In the genomic region with DNA sequence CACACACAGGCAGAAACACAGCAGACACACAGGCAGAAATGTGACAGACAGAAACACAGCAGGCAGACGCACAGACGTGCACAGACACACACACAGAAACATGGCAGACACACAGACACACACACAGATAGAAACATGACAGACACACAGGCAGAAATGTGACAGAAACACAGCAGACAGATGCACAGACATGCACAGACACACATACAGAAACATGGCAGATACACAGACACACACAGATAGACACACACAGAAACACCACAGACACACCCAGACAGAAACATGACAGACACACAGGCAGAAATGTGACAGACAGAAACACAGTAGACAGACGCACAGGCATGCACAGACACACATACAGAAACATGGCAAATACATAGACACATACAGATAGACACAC, we compare ENCODE assay signal across 16 cellular contexts. TPM values are rescaled to one million over a fixed set of nuclear protein-coding genes. Genes with fewer than 3 reads are reported as not detected.
DNase-seq lines count a peak whose midpoint lies in the region; ATAC-seq, FAIRE-seq and TF ChIP-seq lines count a peak whose summit lies in the region.
"Had no signal": no experiment of that assay in that cellular context is flagged by ENCODE, and none has a peak within 500 bp of the region (broad histone marks: within the 10 kb centered on the region; RNA-seq: fewer than 3 reads in every experiment).

No MANE protein-coding gene starts in this region.

- H3K27me3 ChIP-seq in left ventricle myocardium inferior (ENCODE audit: low read depth), result peaks cover 30% of the 10 kb centered on the region
- H3K27me3 ChIP-seq in right atrium auricular region, result no peaks in the 10 kb centered on the region
- no peaks in the 10 kb centered on the region for H3K27me3 ChIP-seq in mesenchymal stem cell (ENCODE audit: control insufficient read depth in 1 of 2, insufficient read depth in 1 of 2, low read length in 2 of 2)
- H3K27me3 ChIP-seq: breast epithelium, pancreas had no signal

- H3K9ac ChIP-seq in mesenchymal stem cell (ENCODE audit: low read length), result peak overlapping the region; percentile 82

- peak overlapping the region; percentile 13 for H3K4me2 ChIP-seq in mesenchymal stem cell (ENCODE audit: low read length, poor library complexity, severe bottlenecking)

- no peak overlapping the region for H2BK120ac ChIP-seq in mesenchymal stem cell (ENCODE audit: low read depth, low read length)

- peak; percentile 12 for ATAC-seq in central memory CD8-positive, alpha-beta T cell (replicated peaks; ENCODE audit: extremely low read depth, poor library complexity, severe bottlenecking)
- no peak for ATAC-seq in HG02759 (IDR thresholded peaks at IDR 0.05; ENCODE audit: unreplicated experiment)
- ATAC-seq: gastrocnemius medialis had no signal

- H3K27ac ChIP-seq in left ventricle myocardium inferior (replicated peaks) (peak overlapping the region; percentile 92), right atrium auricular region (no peak overlapping the region), mesenchymal stem cell (ENCODE audit: low read length, poor library complexity, severe bottlenecking) (no peak overlapping the region)
- H3K27ac ChIP-seq: GM23248, pancreas had no signal

- H3K9me3 Mint-ChIP-seq in central memory CD8-positive, alpha-beta T cell, result no peaks in the 10 kb centered on the region
- H3K9me3 Mint-ChIP-seq: activated naive CD4-positive, alpha-beta T cell treated with anti-CD3 and anti-CD28 coated beads for 36 hours had no signal

- peaks cover 30% of the 10 kb centered on the region for H3K79me1 ChIP-seq in mesenchymal stem cell (replicated peaks; ENCODE audit: low read length, poor library complexity, severe bottlenecking)

- H3K27me3 Mint-ChIP-seq in central memory CD8-positive, alpha-beta T cell, result no peaks in the 10 kb centered on the region

- H4K91ac ChIP-seq in mesenchymal stem cell (ENCODE audit: low read length), result peak overlapping the region; percentile 79

- no peak overlapping the region for H2BK12ac ChIP-seq in mesenchymal stem cell (ENCODE audit: low read length in 2 of 2)

- H3K4me3 ChIP-seq in left ventricle myocardium inferior, result peak overlapping the region; percentile 72
- no peak overlapping the region for H3K4me3 ChIP-seq in right atrium auricular region
- H3K4me3 ChIP-seq in mesenchymal stem cell (ENCODE audit: insufficient read depth in 1 of 2, low read depth in 1 of 2, low read length in 2 of 2), result peak overlapping the region in 1 of 2 experiments; percentile 86
- H3K4me3 ChIP-seq: mucosa of descending colon had no signal

- intact Hi-C loops in left ventricle myocardium inferior (cut with micrococcal nuclease), result no loop called here

- peaks cover 2% of the 10 kb centered on the region for H3K36me3 Mint-ChIP-seq in central memory CD8-positive, alpha-beta T cell (ENCODE audit: insufficient read depth)

- H3K23ac ChIP-seq in mesenchymal stem cell (ENCODE audit: low read length in 2 of 2), result peak overlapping the region in 1 of 2 experiments; percentile 57

- H2AK5ac ChIP-seq in mesenchymal stem cell (ENCODE audit: low read length, severe bottlenecking), result no peak overlapping the region

- peak overlapping the region in 1 of 2 experiments; percentile 41 for H3K4ac ChIP-seq in mesenchymal stem cell (ENCODE audit: low read depth in 1 of 2, low read length in 2 of 2)

- H3K4me3 Mint-ChIP-seq in central memory CD8-positive, alpha-beta T cell, result no peak overlapping the region
- H3K4me3 Mint-ChIP-seq: activated naive CD4-positive, alpha-beta T cell treated with anti-CD3 and anti-CD28 coated beads for 36 hours had no signal

- H3K18ac ChIP-seq in mesenchymal stem cell (ENCODE audit: low read depth in 1 of 2, low read length in 2 of 2), result peak overlapping the region in 1 of 2 experiments; percentile 18

- peaks cover 8% of the 10 kb centered on the region for H3K4me1 Mint-ChIP-seq in central memory CD8-positive, alpha-beta T cell

- H2BK15ac ChIP-seq in mesenchymal stem cell (ENCODE audit: low read depth, poor library complexity, severe bottlenecking), result no peak overlapping the region

- H3K9me3 ChIP-seq in left ventricle myocardium inferior (replicated peaks) (no peaks in the 10 kb centered on the region), right atrium auricular region (no peaks in the 10 kb centered on the region), mesenchymal stem cell (ENCODE audit: control insufficient read depth, low read length) (no peaks in the 10 kb centered on the region)
- H3K9me3 ChIP-seq: breast epithelium, gastrocnemius medialis, mucosa of descending colon, pancreas had no signal

- H4K8ac ChIP-seq in mesenchymal stem cell (ENCODE audit: low read length), result peak overlapping the region; percentile 60

- H3K27ac Mint-ChIP-seq in central memory CD8-positive, alpha-beta T cell (ENCODE audit: low read depth), result no peak overlapping the region
- H3K27ac Mint-ChIP-seq: activated naive CD4-positive, alpha-beta T cell treated with anti-CD3 and anti-CD28 coated beads for 36 hours had no signal

- WGBS in mesenchymal stem cell, result 84% methylated on average over 3 of the region's 3 CpGs

- H2BK5ac ChIP-seq in mesenchymal stem cell (ENCODE audit: low read depth, low read length, poor library complexity, severe bottlenecking), result no peak overlapping the region

- H3K36me3 ChIP-seq in left ventricle myocardium inferior, result no peaks in the 10 kb centered on the region
- H3K36me3 ChIP-seq in right atrium auricular region, result no peaks in the 10 kb centered on the region
- peaks cover 0 to 25% of the 10 kb centered on the region in 2 experiments for H3K36me3 ChIP-seq in mesenchymal stem cell (ENCODE audit: control insufficient read depth in 1 of 2, insufficient read depth in 2 of 2, low read depth in 1 of 2, low read length in 2 of 2)
- H3K36me3 ChIP-seq: breast epithelium, pancreas had no signal

- no peak overlapping the region for H2AFZ ChIP-seq in mesenchymal stem cell (ENCODE audit: low read depth, low read length)

- no peak for TF ChIP-seq CTCF in left ventricle myocardium inferior (IDR thresholded peaks at IDR 0.05; ENCODE audit: borderline replicate concordance)
- no peak for TF ChIP-seq CTCF in right atrium auricular region (IDR thresholded peaks at IDR 0.05)

- peaks cover 66% of the 10 kb centered on the region for H3K4me1 ChIP-seq in left ventricle myocardium inferior
- H3K4me1 ChIP-seq in right atrium auricular region, result peaks cover 0 to 63% of the 10 kb centered on the region in 2 donors
- H3K4me1 ChIP-seq in mesenchymal stem cell (ENCODE audit: control insufficient read depth, insufficient read depth, low read depth, low read length), result peaks cover 53% of the 10 kb centered on the region

- H3K14ac ChIP-seq in mesenchymal stem cell (ENCODE audit: low read length in 2 of 2), result peak overlapping the region in 1 of 2 experiments; percentile 93

- DNase-seq in left ventricle myocardium inferior (no peak), right atrium auricular region (ENCODE audit: low spot score) (no peak), mesenchymal stem cell (no peak), urothelium cell line (ENCODE audit: low spot score) (no peak), KG1 (lab: John Stamatoyannopoulos, UW) (no peak), kidney tubule cell (ENCODE audit: low spot score) (no peak)
- no peak for DNase-seq in central memory CD8-positive, alpha-beta T cell (ENCODE audit: low spot score in 2 of 2)
- DNase-seq: ACHN, gastrocnemius medialis, GM23248, mucosa of descending colon, T-helper 2 cell had no signal

- peak; percentile 58 for FAIRE-seq in urothelium cell line (lab: Jason Lieb, UNC)
- FAIRE-seq: pancreas had no signal

RNA-seq across cellular contexts. Expression of a gene that starts 1.3 kb away (rescaled TPM):
- 2.3 TPM for total RNA-seq in left ventricle myocardium inferior
- total RNA-seq in right atrium auricular region, result 1 to 10 TPM in 1 of 2 donors, under 1 TPM in 1; 0.67 to 1.1 TPM
- polyA plus RNA-seq in mesenchymal stem cell (2013, experiment 1 of 2), result 6.8 TPM
- 6.9 TPM for polyA plus RNA-seq in mesenchymal stem cell (2013, experiment 2 of 2)

RNA-seq across cellular contexts. Expression of a gene that starts 20.1 kb away (rescaled TPM):
- total RNA-seq in left ventricle myocardium inferior, result 1.6 TPM
- total RNA-seq in right atrium auricular region, result 1 to 10 TPM in 1 of 2 donors, under 1 TPM in 1; 0.96 to 1.5 TPM
- polyA plus RNA-seq in mesenchymal stem cell (2013, experiment 1 of 2), result 5.4 TPM
- 5.2 TPM for polyA plus RNA-seq in mesenchymal stem cell (2013, experiment 2 of 2)
- total RNA-seq: GM23248 had no signal

RNA-seq across cellular contexts. Expression of a gene that starts 21.2 kb away (rescaled TPM):
- total RNA-seq in left ventricle myocardium inferior, result 14.5 TPM
- 10 to 100 TPM; 11.2 to 22.8 TPM for total RNA-seq in right atrium auricular region
- 16.6 TPM for polyA plus RNA-seq in mesenchymal stem cell (2013, experiment 1 of 2)
- polyA plus RNA-seq in mesenchymal stem cell (2013, experiment 2 of 2), result 16.4 TPM

RNA-seq across cellular contexts. Expression of a gene that starts 32.6 kb away (rescaled TPM):
- total RNA-seq in left ventricle myocardium inferior (34.8 TPM), right atrium auricular region (10 to 100 TPM; 51.8 to 52.5 TPM)
- 91.0 TPM for polyA plus RNA-seq in mesenchymal stem cell (2013, experiment 1 of 2)
- 88.5 TPM for polyA plus RNA-seq in mesenchymal stem cell (2013, experiment 2 of 2)

RNA-seq across cellular contexts. Expression of a gene that starts 48.0 kb away (rescaled TPM):
- total RNA-seq in left ventricle myocardium inferior, result 23.5 TPM
- total RNA-seq in right atrium auricular region, result 10 to 100 TPM; 15.8 to 35.4 TPM
- polyA plus RNA-seq in mesenchymal stem cell (2013, experiment 1 of 2), result 108 TPM
- polyA plus RNA-seq in mesenchymal stem cell (2013, experiment 2 of 2), result 107 TPM
